ENCODE assay signal across 23 cellular contexts in the genomic region with DNA sequence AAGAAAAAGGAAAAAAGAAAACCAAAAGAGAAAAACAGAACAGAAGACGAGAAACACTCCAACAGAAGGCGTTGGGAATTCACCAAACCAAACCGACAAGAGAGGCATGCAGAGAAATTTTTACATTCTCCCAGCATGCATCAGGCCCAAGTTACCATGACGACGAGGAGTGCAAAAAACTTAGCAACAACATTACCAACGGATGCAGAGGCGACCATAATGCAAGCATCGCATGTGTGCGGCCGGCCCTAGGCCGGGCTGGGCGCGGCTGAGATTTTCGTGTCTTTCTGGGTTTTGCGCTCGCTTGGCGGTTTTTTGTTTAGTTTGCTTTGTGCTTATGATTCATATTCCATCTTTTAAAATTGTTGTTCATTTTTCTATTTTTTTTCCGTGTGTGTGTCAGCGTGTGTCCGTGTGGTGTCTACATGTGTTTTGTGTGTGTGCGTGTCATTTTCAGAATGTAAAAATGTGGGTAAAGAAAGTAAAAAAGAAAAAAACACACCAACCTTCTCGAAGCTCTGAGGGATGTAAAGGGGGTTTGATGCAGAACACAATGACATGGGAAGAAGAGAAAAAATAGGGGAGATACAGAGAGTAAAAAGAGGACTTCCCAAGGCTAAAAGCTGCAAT.
"Had no signal": no experiment of that assay in that cellular context is flagged by ENCODE, and none has a peak within 500 bp of the region (broad histone marks: within the 10 kb centered on the region; RNA-seq: fewer than 3 reads in every experiment).

No MANE protein-coding gene starts in this region.

- H3K4me1 ChIP-seq: breast epithelium, parathyroid adenoma, psoas muscle, spleen, tibial nerve had no signal

- H3K4me3 ChIP-seq: breast epithelium, esophagus muscularis mucosa, heart right ventricle, psoas muscle, spleen, tibial nerve had no signal

- H3K9me3 ChIP-seq: neutrophil had no signal

- H3K36me3 ChIP-seq: neutrophil had no signal

- H3K27ac ChIP-seq: breast epithelium, esophagus muscularis mucosa, foreskin keratinocyte, heart right ventricle, neutrophil, parathyroid adenoma, psoas muscle, spleen, tibial nerve had no signal

- H3K27me3 ChIP-seq: breast epithelium, esophagus muscularis mucosa, foreskin keratinocyte, heart right ventricle, neutrophil, spleen, tibial nerve had no signal

- DNase-seq: activated CD4-positive, alpha-beta memory T cell treated with anti-CD3 and anti-CD28 coated beads, Interleukin-2, amount 10 ng/mL, durations not matched to agents 7 days and 5 days; activated CD4-positive, alpha-beta T cell treated with anti-CD3 and anti-CD28 coated beads for 1 hour; activated CD4-positive, alpha-beta T cell treated with anti-CD3 and anti-CD28 coated beads, Interleukin-2, amount 10 ng/mL, durations not matched to agents 7 days and 5 days; activated CD8-positive, alpha-beta memory T cell treated with anti-CD3 and anti-CD28 coated beads, Interleukin-2, amount 50 U/mL, for 48 hours; activated gamma-delta T cell treated with Interleukin-2 at 50 U/mL for 16 hours; activated T-cell treated with anti-CD3 and anti-CD28 coated beads, Interleukin-2, amount 50 U/mL, for 24 hours; central memory CD4-positive, alpha-beta T cell; endodermal cell; foreskin keratinocyte; heart right ventricle; left ventricle myocardium superior; nephron progenitor cell; psoas muscle; spleen; stimulated activated naive CD4-positive, alpha-beta T cell; T-helper 17 cell; T1000 had no signal

- H2AFZ ChIP-seq: parathyroid adenoma had no signal

- ATAC-seq: activated naive CD4-positive, alpha-beta T cell treated with anti-CD3 and anti-CD28 coated beads, Interleukin-2, amount 50 U/mL, for 72 hours; foreskin keratinocyte; heart right ventricle; left ventricle myocardium superior; psoas muscle; T-helper 17 cell had no signal

- H3K9ac ChIP-seq: parathyroid adenoma had no signal
